In the genomic region with DNA sequence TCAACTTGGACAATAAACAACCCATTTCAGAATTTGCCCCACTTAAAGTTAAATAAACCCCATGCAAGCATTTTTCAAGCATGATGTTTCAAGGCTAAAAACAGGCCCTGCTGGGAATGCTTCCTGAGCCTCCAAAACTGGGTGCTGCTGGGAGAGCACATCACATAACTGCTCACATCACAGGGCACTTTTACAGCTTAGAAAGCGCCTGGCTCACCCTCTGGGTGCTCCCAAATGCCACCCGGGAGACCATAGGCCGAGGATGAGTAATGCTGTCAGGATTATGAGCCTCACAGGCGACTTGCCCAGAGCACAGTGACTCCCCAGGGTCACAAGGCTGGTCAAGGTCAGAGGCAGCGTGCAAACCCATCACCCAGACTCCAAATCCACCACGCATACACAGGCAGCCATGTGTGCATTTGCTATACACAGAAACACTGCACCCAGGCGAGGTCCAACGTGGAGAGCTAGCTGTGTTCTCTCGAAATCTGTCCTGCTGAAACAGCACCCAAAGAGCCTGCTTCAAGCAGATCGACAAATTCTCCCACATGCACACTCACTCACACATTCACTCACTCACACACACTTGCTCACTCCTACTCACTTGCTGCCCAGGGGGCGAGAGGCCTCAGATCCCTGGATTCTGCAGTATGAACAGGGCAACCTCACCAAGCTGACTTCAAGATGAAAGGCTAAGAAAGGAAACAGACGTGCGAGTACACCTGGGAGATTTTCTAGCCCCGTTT, we compare ENCODE assay signal across 8 cellular contexts. TPM values are rescaled to one million over a fixed set of nuclear protein-coding genes. Genes with fewer than 3 reads are reported as not detected.
DNase-seq lines count a peak whose midpoint lies in the region; ATAC-seq and TF ChIP-seq lines count a peak whose summit lies in the region.

No MANE protein-coding gene starts in this region.

- no peak for ATAC-seq in T-helper 17 cell
- no peak for ATAC-seq in GM21447 (IDR thresholded peaks at IDR 0.05; ENCODE audit: unreplicated experiment)

- no peaks in the 10 kb centered on the region for H3K36me3 Mint-ChIP-seq in T-helper 17 cell (ENCODE audit: low read depth)

- peaks cover 21% of the 10 kb centered on the region for H3K4me1 Mint-ChIP-seq in T-helper 17 cell

- no peaks in the 10 kb centered on the region for H3K79me2 ChIP-seq in osteoblast (ENCODE audit: insufficient read depth, low read length)

- H3K4me3 ChIP-seq in osteoblast (ENCODE audit: insufficient read depth, low read length) (no peak overlapping the region), H7 (ENCODE audit: insufficient read depth, low read depth, low read length) (no peak overlapping the region)

- TF ChIP-seq CTCF in osteoblast (IDR thresholded peaks at IDR 0.05; ENCODE audit: extremely low read depth, low read depth, low read length): no peak

- H3K27ac ChIP-seq in osteoblast (ENCODE audit: low read depth, low read length): peak overlapping the region; percentile 35

- peaks cover 45% of the 10 kb centered on the region for H4K20me1 ChIP-seq in osteoblast (ENCODE audit: insufficient read depth, low read length)

- no peak overlapping the region for H2AFZ ChIP-seq in osteoblast (ENCODE audit: low read length)

- H3K27ac Mint-ChIP-seq in T-helper 17 cell: peak overlapping the region; percentile 32

- H3K4me2 ChIP-seq in osteoblast (ENCODE audit: insufficient read depth, low read length): no peak overlapping the region

- H3K9me3 ChIP-seq in T-helper 17 cell (ENCODE audit: control insufficient read depth, low read length, poor library complexity, severe bottlenecking): no peaks in the 10 kb centered on the region
- H3K9me3 ChIP-seq in osteoblast (ENCODE audit: low read depth, low read length): no peaks in the 10 kb centered on the region

- H3K27me3 ChIP-seq in osteoblast (ENCODE audit: insufficient read depth, low read length) (no peaks in the 10 kb centered on the region), H7 (ENCODE audit: control insufficient read depth, insufficient read depth, low read length) (no peaks in the 10 kb centered on the region)

- H3K4me3 Mint-ChIP-seq in T-helper 17 cell: no peak overlapping the region

- H3K27me3 Mint-ChIP-seq in T-helper 17 cell: no peaks in the 10 kb centered on the region

- H3K4me1 ChIP-seq in osteoblast (ENCODE audit: insufficient read depth, low read length): peaks cover 17% of the 10 kb centered on the region

- DNase-seq in EH (ENCODE audit: low read depth): peak; percentile 94
- no peak for DNase-seq in T-helper 17 cell
- peak; percentile 54 for DNase-seq in fibroblast of gingiva (ENCODE audit: low read depth)
- peak; percentile 92 for DNase-seq in osteoblast (ENCODE audit: insufficient read length, low spot score, missing footprints)
- no peak for DNase-seq in NCI-H2081 (lab: John Stamatoyannopoulos, UW)
- no peak for DNase-seq in H7
- no peak for DNase-seq in activated CD4-positive, CD25-positive, alpha-beta regulatory T cell (lab: John Stamatoyannopoulos, UW)

- H3K36me3 ChIP-seq in osteoblast (ENCODE audit: insufficient read depth, low read length): no peaks in the 10 kb centered on the region
- peaks cover 1% of the 10 kb centered on the region; the same call in 1 of the 2 replicates for H3K36me3 ChIP-seq in H7 (replicated peaks; ENCODE audit: control insufficient read depth, insufficient read depth, low read length)

RNA-seq across cellular contexts. Expression of gene ITPK1, which starts 58.7 kb away (rescaled TPM):
- total RNA-seq in T-helper 17 cell (10 to 100 TPM; 29.4 to 36.1 TPM), osteoblast (25.0 and 25.3 TPM in 2 replicates)
- total RNA-seq in H7 (2014; rRNA removed; shearing (Covaris generic)): 75.1 and 92.1 TPM in 2 replicates

Comparison
In these comparisons a context has a peak if more than half of its experiments do, and no peak if none do; other contexts are left out.
1. DNase-seq: peak in EH (single experiment), fibroblast of gingiva (single experiment) and osteoblast (single experiment); none in T-helper 17 cell (0 of 3), NCI-H2081 (0 of 2), H7 (single experiment) and activated CD4-positive, CD25-positive, alpha-beta regulatory T cell (0 of 4).